In the genomic region with DNA sequence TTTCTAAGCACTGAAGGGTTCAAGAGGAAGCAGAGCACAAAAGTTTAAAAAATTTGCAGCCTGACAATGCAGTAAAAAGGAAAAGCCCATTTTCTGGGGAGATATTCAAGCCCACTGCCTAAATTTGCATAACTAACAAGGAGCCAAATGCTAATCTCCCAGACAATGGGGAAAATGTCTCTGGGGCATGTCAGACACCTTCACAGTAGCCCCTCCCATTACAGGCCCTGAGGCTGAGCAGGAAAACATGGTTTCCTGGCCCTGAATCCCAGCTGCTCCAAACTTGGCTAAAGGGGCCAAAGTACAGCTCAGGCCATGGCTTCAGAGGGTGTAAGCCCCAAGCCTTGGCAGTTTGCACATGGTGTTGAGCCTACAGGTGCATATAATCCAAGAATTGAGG, we compare ENCODE assay signal across 28 cellular contexts.
"Had no signal": no experiment of that assay in that cellular context is flagged by ENCODE, and none has a peak within 500 bp of the region (broad histone marks: within the 10 kb centered on the region; RNA-seq: fewer than 3 reads in every experiment).

No MANE protein-coding gene starts in this region.

- FAIRE-seq: astrocyte, colon, frontal cortex had no signal

- ATAC-seq: activated CD4-positive, CD25-positive, alpha-beta regulatory T cell treated with anti-CD3 and anti-CD28 coated beads, Interleukin-2, amount 50 U/mL, for 24 hours; activated CD8-positive, alpha-beta T cell treated with anti-CD3 and anti-CD28 coated beads for 36 hours; activated T-cell treated with anti-CD3 and anti-CD28 coated beads, Interleukin-2, amount 50 U/mL, for 4 hours; activated T-helper 17 cell treated with anti-CD3 and anti-CD28 coated beads, Interleukin-2, amount 50 U/mL, for 72 hours; esophagus mucosa; T-helper 17 cell had no signal

- H3K27ac ChIP-seq: brain microvascular endothelial cell, VCaP had no signal

- H3K36me3 ChIP-seq: brain microvascular endothelial cell had no signal

- DNase-seq: activated B cell treated with CpG ODN at 0.5 μM for 24 hours; activated CD4-positive, alpha-beta T cell treated with anti-CD3 and anti-CD28 coated beads for 48 hours; activated CD4-positive, alpha-beta T cell treated with anti-CD3 and anti-CD28 coated beads, Interleukin-2, amount 50 U/mL, for 1 hour; activated CD4-positive, alpha-beta T cell treated with anti-CD3 and anti-CD28 coated beads, Interleukin-2, amount 50 U/mL, for 48 hours; activated CD8-positive, alpha-beta memory T cell treated with anti-CD3 and anti-CD28 coated beads for 24 hours; activated CD8-positive, alpha-beta T cell treated with anti-CD3 and anti-CD28 coated beads for 36 hours; activated effector memory CD4-positive, alpha-beta T cell treated with Interleukin-2 at 50 U/mL for 16 hours; activated gamma-delta T cell treated with Interleukin-2 at 50 U/mL for 16 hours; activated naive CD4-positive, alpha-beta T cell treated with anti-CD3 and anti-CD28 coated beads, Interleukin-2, amount 50 U/mL, for 16 hours; activated naive CD4-positive, alpha-beta T cell treated with Interleukin-2 at 50 U/mL for 16 hours; activated T-cell treated with anti-CD3 and anti-CD28 coated beads, Interleukin-2, amount 50 U/mL, for 4 hours; amniotic stem cell; anterior cingulate cortex; brain microvascular endothelial cell; caudate nucleus; effector memory CD4-positive, alpha-beta T cell; endodermal cell; foreskin fibroblast; head of caudate nucleus; T-helper 1 cell; T-helper 17 cell had no signal

- H3K27me3 ChIP-seq: brain microvascular endothelial cell had no signal
